ENCODE assay signal across 25 cellular contexts in the genomic region with DNA sequence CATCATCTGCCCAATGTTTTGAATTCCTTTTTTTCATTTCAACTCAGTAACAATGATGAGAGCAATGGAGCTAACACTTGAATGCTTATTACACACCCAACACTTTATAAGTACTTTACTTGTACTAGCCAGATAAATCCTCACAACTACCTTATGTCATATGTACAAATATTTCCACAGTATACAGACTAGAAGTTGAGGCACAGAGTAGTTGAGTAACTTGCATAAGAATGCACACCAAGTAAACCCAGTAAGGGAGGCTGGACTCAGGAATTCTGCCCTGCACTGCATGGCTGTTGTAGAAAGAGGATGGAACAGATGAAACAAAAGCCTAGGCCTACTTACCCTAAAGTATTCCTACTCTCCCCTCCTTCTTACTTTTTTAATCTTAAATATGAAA.
"Had no signal": no experiment of that assay in that cellular context is flagged by ENCODE, and none has a peak within 500 bp of the region (broad histone marks: within the 10 kb centered on the region; RNA-seq: fewer than 3 reads in every experiment).

No MANE protein-coding gene starts in this region.

- ATAC-seq: activated CD8-positive, alpha-beta memory T cell treated with anti-CD3 and anti-CD28 coated beads, Interleukin-2, amount 10 ng/mL, durations not matched to agents 7 days and 5 days; PC-3; T-helper 17 cell had no signal

- H3K9me3 ChIP-seq: ascending aorta had no signal

- H3K36me3 Mint-ChIP-seq: activated naive CD4-positive, alpha-beta T cell treated with anti-CD3 and anti-CD28 coated beads, Interleukin-2, amount 50 U/mL, for 24 hours had no signal

- H3K27me3 ChIP-seq: ascending aorta had no signal

- H3K27ac Mint-ChIP-seq: activated B cell treated with CpG ODN at 0.5 μM for 24 hours; activated CD4-positive, alpha-beta T cell treated with anti-CD3 and anti-CD28 coated beads, Interleukin-2, amount 10 ng/mL, durations not matched to agents 24 days and 14 days; activated CD8-positive, alpha-beta memory T cell treated with anti-CD3 and anti-CD28 coated beads, Interleukin-2, amount 10 ng/mL, durations not matched to agents 7 days and 5 days; activated naive CD4-positive, alpha-beta T cell treated with anti-CD3 and anti-CD28 coated beads, Interleukin-2, amount 50 U/mL, for 24 hours; activated T-cell treated with anti-CD3 and anti-CD28 coated beads, Interleukin-2, amount 50 U/mL, for 24 hours; activated T-helper 1 cell treated with anti-CD3 and anti-CD28 coated beads, Interleukin-12 subunit alpha, Interleukin-12 subunit beta, Interleukin-2, Interleukin-4 antibody, amounts not matched to agents 30 ng/mL and 10 ng/mL and 1 ng/mL, durations not matched to agents 14 hours and 24 hours and 36 hours; brain; T-helper 17 cell had no signal

- H3K4me3 ChIP-seq: ascending aorta had no signal

- H3K36me3 ChIP-seq: ascending aorta had no signal

- H3K4me3 Mint-ChIP-seq: activated B cell treated with CpG ODN at 0.5 μM for 24 hours; activated CD4-positive, alpha-beta T cell treated with anti-CD3 and anti-CD28 coated beads, Interleukin-2, amount 10 ng/mL, durations not matched to agents 24 days and 14 days; activated CD8-positive, alpha-beta memory T cell treated with anti-CD3 and anti-CD28 coated beads, Interleukin-2, amount 10 ng/mL, durations not matched to agents 7 days and 5 days; activated naive CD4-positive, alpha-beta T cell treated with anti-CD3 and anti-CD28 coated beads, Interleukin-2, amount 50 U/mL, for 24 hours; activated T-cell treated with anti-CD3 and anti-CD28 coated beads, Interleukin-2, amount 50 U/mL, for 24 hours; activated T-helper 1 cell treated with anti-CD3 and anti-CD28 coated beads, Interleukin-12 subunit alpha, Interleukin-12 subunit beta, Interleukin-2, Interleukin-4 antibody, amounts not matched to agents 30 ng/mL and 10 ng/mL and 1 ng/mL, durations not matched to agents 14 hours and 24 hours and 36 hours; brain; central memory CD8-positive, alpha-beta T cell; T-helper 17 cell had no signal

- H3K27me3 Mint-ChIP-seq: activated B cell treated with CpG ODN at 0.5 μM for 24 hours; activated CD4-positive, alpha-beta T cell treated with anti-CD3 and anti-CD28 coated beads, Interleukin-2, amount 10 ng/mL, durations not matched to agents 24 days and 14 days; activated CD8-positive, alpha-beta memory T cell treated with anti-CD3 and anti-CD28 coated beads, Interleukin-2, amount 10 ng/mL, durations not matched to agents 7 days and 5 days; activated naive CD4-positive, alpha-beta T cell treated with anti-CD3 and anti-CD28 coated beads, Interleukin-2, amount 50 U/mL, for 24 hours; activated T-cell treated with anti-CD3 and anti-CD28 coated beads, Interleukin-2, amount 50 U/mL, for 24 hours; brain; central memory CD8-positive, alpha-beta T cell; T-helper 17 cell had no signal

- H3K27ac ChIP-seq: ascending aorta had no signal

- H3K9me3 Mint-ChIP-seq: activated B cell treated with CpG ODN at 0.5 μM for 24 hours; activated CD4-positive, alpha-beta T cell treated with anti-CD3 and anti-CD28 coated beads, Interleukin-2, amount 10 ng/mL, durations not matched to agents 24 days and 14 days; activated naive CD4-positive, alpha-beta T cell treated with anti-CD3 and anti-CD28 coated beads, Interleukin-2, amount 50 U/mL, for 24 hours; activated T-cell treated with anti-CD3 and anti-CD28 coated beads, Interleukin-2, amount 50 U/mL, for 24 hours; activated T-helper 1 cell treated with anti-CD3 and anti-CD28 coated beads, Interleukin-12 subunit alpha, Interleukin-12 subunit beta, Interleukin-2, Interleukin-4 antibody, amounts not matched to agents 30 ng/mL and 10 ng/mL and 1 ng/mL, durations not matched to agents 14 hours and 24 hours and 36 hours; central memory CD8-positive, alpha-beta T cell had no signal

- H3K4me1 Mint-ChIP-seq: activated naive CD4-positive, alpha-beta T cell treated with anti-CD3 and anti-CD28 coated beads, Interleukin-2, amount 50 U/mL, for 24 hours had no signal

- DNase-seq: activated B cell treated with CpG ODN at 0.5 μM for 24 hours; activated CD4-positive, alpha-beta T cell treated with anti-CD3 and anti-CD28 coated beads for 1 hour; activated CD4-positive, alpha-beta T cell treated with anti-CD3 and anti-CD28 coated beads, Interleukin-2, amount 10 ng/mL, durations not matched to agents 24 days and 14 days; activated CD4-positive, alpha-beta T cell treated with anti-CD3 and anti-CD28 coated beads, Interleukin-2, amount 50 U/mL, for 48 hours; activated CD8-positive, alpha-beta memory T cell treated with anti-CD3 and anti-CD28 coated beads, Interleukin-2, amount 10 ng/mL, durations not matched to agents 7 days and 5 days; activated effector memory CD4-positive, alpha-beta T cell treated with Interleukin-2 at 50 U/mL for 16 hours; activated naive CD4-positive, alpha-beta T cell; activated T-cell treated with anti-CD3 and anti-CD28 coated beads, Interleukin-2, amount 50 U/mL, for 24 hours; amniotic stem cell; KBM-7; NCI-H1048; NCI-H146; NCI-H1930; NCI-H345; NCI-H510A; NCI-H526 treated with DMSO at 0.1 percent for 48 hours; PC-3; SHP77 treated with DMSO at 0.1 percent for 48 hours; T-helper 17 cell; T-helper 9 cell had no signal
